Comparison of ENCODE assay signal across 31 cellular contexts in genomic region chr9:127895811-127896210, GRCh38. TPM values are rescaled to one million over a fixed set of nuclear protein-coding genes. Genes with fewer than 3 reads are reported as not detected.
DNase-seq lines count a peak whose midpoint lies in the region; ATAC-seq and TF ChIP-seq lines count a peak whose summit lies in the region.
"Had no signal": no experiment of that assay in that cellular context is flagged by ENCODE, and none has a peak within 500 bp of the region (broad histone marks: within the 10 kb centered on the region; RNA-seq: fewer than 3 reads in every experiment).

No MANE protein-coding gene starts in this region.

- WGBS in trophoblast cell (ENCODE audit: extremely low coverage, insufficient coverage, insufficient read length), result no CpG with 5 or more reads among the region's 8 CpGs

- H3K4me3 Mint-ChIP-seq in activated naive CD8-positive, alpha-beta T cell treated with anti-CD3 and anti-CD28 coated beads, Interleukin-2, amount 10 ng/mL, durations not matched to agents 7 days and 5 days, result no peak overlapping the region
- H3K4me3 Mint-ChIP-seq in activated naive CD8-positive, alpha-beta T cell treated with anti-CD3 and anti-CD28 coated beads for 36 hours, result no peak overlapping the region
- H3K4me3 Mint-ChIP-seq in immature natural killer cell, result peak overlapping the region in 1 of 5 donors; percentile 24
- no peak overlapping the region for H3K4me3 Mint-ChIP-seq in activated T-cell treated with anti-CD3 and anti-CD28 coated beads, Interleukin-2, amount 50 U/mL, for 72 hours
- H3K4me3 Mint-ChIP-seq: activated T-cell treated with anti-CD3 and anti-CD28 coated beads, Interleukin-2, amount 50 U/mL, for 4 hours; CD14-positive monocyte; memory B cell; stimulated activated naive CD8-positive, alpha-beta T cell treated with anti-CD3 and anti-CD28 coated beads, Interleukin-15, Interleukin-2, amounts not matched to agents 100 ng/mL and 50 ng/mL, for 24 hours; T-helper 17 cell had no signal

- no peak overlapping the region for H2BK120ac ChIP-seq in trophoblast cell (ENCODE audit: insufficient read depth, low read length, poor library complexity)

- no peak overlapping the region for H4K8ac ChIP-seq in trophoblast cell (ENCODE audit: low read depth, low read length)

- peak overlapping the region; percentile 34 for H3K27ac Mint-ChIP-seq in activated naive CD8-positive, alpha-beta T cell treated with anti-CD3 and anti-CD28 coated beads, Interleukin-2, amount 10 ng/mL, durations not matched to agents 7 days and 5 days
- H3K27ac Mint-ChIP-seq in activated naive CD8-positive, alpha-beta T cell treated with anti-CD3 and anti-CD28 coated beads for 36 hours, result no peak overlapping the region
- H3K27ac Mint-ChIP-seq in immature natural killer cell, result peak overlapping the region in 5 of 6 donors; percentile 46 to 81 (median 55)
- H3K27ac Mint-ChIP-seq in activated T-cell treated with anti-CD3 and anti-CD28 coated beads, Interleukin-2, amount 50 U/mL, for 72 hours, result no peak overlapping the region
- H3K27ac Mint-ChIP-seq: CD14-positive monocyte; memory B cell; stimulated activated naive CD8-positive, alpha-beta T cell treated with anti-CD3 and anti-CD28 coated beads, Interleukin-15, Interleukin-2, amounts not matched to agents 100 ng/mL and 50 ng/mL, for 24 hours; T-helper 17 cell had no signal

- no peak for TF ChIP-seq POLR2A in uterus (IDR thresholded peaks at IDR 0.05)

- peaks cover 23% of the 10 kb centered on the region for H3K9me3 ChIP-seq in trophoblast cell (ENCODE audit: insufficient read depth, low read depth, low read length)
- no peaks in the 10 kb centered on the region for H3K9me3 ChIP-seq in uterus
- H3K9me3 ChIP-seq: adrenal gland, thyroid gland had no signal

- H3K36me3 ChIP-seq in trophoblast cell (ENCODE audit: control insufficient read depth in 1 of 2, insufficient read depth in 2 of 2, low read length in 2 of 2) (peaks cover 34 to 37% of the 10 kb centered on the region in 2 experiments), uterus (no peaks in the 10 kb centered on the region)

- H3K79me1 ChIP-seq in trophoblast cell (ENCODE audit: low read length), result peaks cover 11% of the 10 kb centered on the region

- no peak overlapping the region for H4K91ac ChIP-seq in trophoblast cell (ENCODE audit: low read depth, low read length)

- no peak overlapping the region for H3K4me2 ChIP-seq in trophoblast cell (ENCODE audit: low read length)

- no peaks in the 10 kb centered on the region for H3K27me3 Mint-ChIP-seq in activated naive CD8-positive, alpha-beta T cell treated with anti-CD3 and anti-CD28 coated beads, Interleukin-2, amount 10 ng/mL, durations not matched to agents 7 days and 5 days
- no peaks in the 10 kb centered on the region for H3K27me3 Mint-ChIP-seq in activated naive CD8-positive, alpha-beta T cell treated with anti-CD3 and anti-CD28 coated beads for 36 hours
- H3K27me3 Mint-ChIP-seq in immature natural killer cell (ENCODE audit: low read depth in 3 of 3), result peaks cover 0 to 2% (median 1%) of the 10 kb centered on the region in 3 donors
- H3K27me3 Mint-ChIP-seq in activated T-cell treated with anti-CD3 and anti-CD28 coated beads, Interleukin-2, amount 50 U/mL, for 72 hours (ENCODE audit: low read depth), result no peaks in the 10 kb centered on the region
- H3K27me3 Mint-ChIP-seq: memory B cell; stimulated activated naive CD8-positive, alpha-beta T cell treated with anti-CD3 and anti-CD28 coated beads, Interleukin-15, Interleukin-2, amounts not matched to agents 100 ng/mL and 50 ng/mL, for 24 hours; T-helper 17 cell had no signal

- H3K4me1 ChIP-seq in trophoblast cell (ENCODE audit: control insufficient read depth in 1 of 2, insufficient read depth in 2 of 2, low read length in 2 of 2) (peaks cover 7 to 22% of the 10 kb centered on the region in 2 experiments), uterus (peaks cover 0 to 23% of the 10 kb centered on the region in 2 donors)

- intact Hi-C loops in uterus (cut with DNase I; ENCODE audit: low total_unique reads), result no loop called here

- H3K4me1 Mint-ChIP-seq in activated naive CD8-positive, alpha-beta T cell treated with anti-CD3 and anti-CD28 coated beads, Interleukin-2, amount 10 ng/mL, durations not matched to agents 7 days and 5 days, result peaks cover 23% of the 10 kb centered on the region
- H3K4me1 Mint-ChIP-seq in activated naive CD8-positive, alpha-beta T cell treated with anti-CD3 and anti-CD28 coated beads for 36 hours, result peaks cover 17% of the 10 kb centered on the region
- peaks cover 45 to 64% of the 10 kb centered on the region in 2 donors for H3K4me1 Mint-ChIP-seq in immature natural killer cell
- H3K4me1 Mint-ChIP-seq in activated T-cell treated with anti-CD3 and anti-CD28 coated beads, Interleukin-2, amount 50 U/mL, for 72 hours (ENCODE audit: low read depth), result peaks cover 14% of the 10 kb centered on the region

- no peak for DNase-seq in activated naive CD8-positive, alpha-beta T cell treated with anti-CD3 and anti-CD28 coated beads, Interleukin-2, amount 10 ng/mL, durations not matched to agents 7 days and 5 days
- no peak for DNase-seq in activated naive CD8-positive, alpha-beta T cell treated with anti-CD3 and anti-CD28 coated beads for 36 hours
- no peak for DNase-seq in immature natural killer cell
- no peak for DNase-seq in trophoblast cell
- DNase-seq in uterus, result no peak
- no peak for DNase-seq in activated T-cell treated with anti-CD3 and anti-CD28 coated beads, Interleukin-2, amount 50 U/mL, for 72 hours
- DNase-seq in substantia nigra (lab: John Stamatoyannopoulos, UW), result no peak
- DNase-seq in NCI-H187 (lab: John Stamatoyannopoulos, UW), result no peak
- DNase-seq: 8988T; activated gamma-delta T cell treated with Interleukin-2 at 50 U/mL for 16 hours; activated T-cell treated with anti-CD3 and anti-CD28 coated beads, Interleukin-2, amount 50 U/mL, for 4 hours; adrenal gland; body of pancreas; DMS79 treated with DMSO at 0.1 percent for 48 hours; dorsolateral prefrontal cortex; GDM1; HCEC 1CT; hippocampal formation; Kasumi-1; NCI-H1417 treated with DMSO at 0.1 percent for 48 hours; NCI-H345; nucleus accumbens; Right ventricle myocardium superior; T-helper 17 cell; thyroid gland had no signal

- no peak overlapping the region for H2BK5ac ChIP-seq in trophoblast cell (ENCODE audit: low read depth, low read length, poor library complexity)

- no peak overlapping the region for H2AK5ac ChIP-seq in trophoblast cell (ENCODE audit: low read length)

- H3K36me3 Mint-ChIP-seq in activated naive CD8-positive, alpha-beta T cell treated with anti-CD3 and anti-CD28 coated beads, Interleukin-2, amount 10 ng/mL, durations not matched to agents 7 days and 5 days, result peaks cover 51% of the 10 kb centered on the region
- H3K36me3 Mint-ChIP-seq in activated naive CD8-positive, alpha-beta T cell treated with anti-CD3 and anti-CD28 coated beads for 36 hours, result peaks cover 60% of the 10 kb centered on the region
- H3K36me3 Mint-ChIP-seq in immature natural killer cell, result peaks cover 37 to 50% (median 42%) of the 10 kb centered on the region in 3 donors
- peaks cover 24 to 43% of the 10 kb centered on the region in 2 donors for H3K36me3 Mint-ChIP-seq in activated T-cell treated with anti-CD3 and anti-CD28 coated beads, Interleukin-2, amount 50 U/mL, for 72 hours (ENCODE audit: insufficient read depth in 2 of 2)

- H3K79me2 ChIP-seq in trophoblast cell (ENCODE audit: control insufficient read depth, insufficient read depth, low read length, poor library complexity), result peaks cover 4% of the 10 kb centered on the region

- H3K18ac ChIP-seq in trophoblast cell (ENCODE audit: low read length), result no peak overlapping the region

- peaks cover 10% of the 10 kb centered on the region for H3K9me3 Mint-ChIP-seq in activated naive CD8-positive, alpha-beta T cell treated with anti-CD3 and anti-CD28 coated beads, Interleukin-2, amount 10 ng/mL, durations not matched to agents 7 days and 5 days
- H3K9me3 Mint-ChIP-seq in activated naive CD8-positive, alpha-beta T cell treated with anti-CD3 and anti-CD28 coated beads for 36 hours, result peaks cover 3% of the 10 kb centered on the region
- H3K9me3 Mint-ChIP-seq in immature natural killer cell, result peaks cover 0 to 3% (median 0%) of the 10 kb centered on the region in 6 donors
- H3K9me3 Mint-ChIP-seq in activated T-cell treated with anti-CD3 and anti-CD28 coated beads, Interleukin-2, amount 50 U/mL, for 72 hours, result peaks cover 0 to 2% of the 10 kb centered on the region in 2 donors
- H3K9me3 Mint-ChIP-seq: memory B cell; stimulated activated naive CD8-positive, alpha-beta T cell treated with anti-CD3 and anti-CD28 coated beads, Interleukin-15, Interleukin-2, amounts not matched to agents 100 ng/mL and 50 ng/mL, for 24 hours had no signal

- no peak overlapping the region for H4K12ac ChIP-seq in trophoblast cell (ENCODE audit: low read depth, low read length)

- no peak overlapping the region for H3K4ac ChIP-seq in trophoblast cell (ENCODE audit: low read depth, low read length)

- H2BK12ac ChIP-seq in trophoblast cell (ENCODE audit: low read length), result no peak overlapping the region

- H3K27me3 ChIP-seq in trophoblast cell (ENCODE audit: insufficient read depth, low read length), result no peaks in the 10 kb centered on the region
- H3K27me3 ChIP-seq in uterus, result no peaks in the 10 kb centered on the region
- H3K27me3 ChIP-seq: adrenal gland, body of pancreas, dorsolateral prefrontal cortex, thyroid gland had no signal

- peak overlapping the region; percentile 14 for H3K9ac ChIP-seq in trophoblast cell (ENCODE audit: low read length)

- ATAC-seq in activated naive CD8-positive, alpha-beta T cell treated with anti-CD3 and anti-CD28 coated beads, Interleukin-2, amount 10 ng/mL, durations not matched to agents 7 days and 5 days (ENCODE audit: low read depth), result no peak
- no peak for ATAC-seq in activated T-cell treated with anti-CD3 and anti-CD28 coated beads, Interleukin-2, amount 50 U/mL, for 72 hours (replicated peaks in 1 of 2)
- ATAC-seq: activated T-cell treated with anti-CD3 and anti-CD28 coated beads, Interleukin-2, amount 50 U/mL, for 4 hours; body of pancreas; left lobe of liver; SK-N-SH treated with all-trans-retinoic acid at 6 μM for 48 hours; T-helper 17 cell had no signal

- H3K27ac ChIP-seq in trophoblast cell (ENCODE audit: low read depth, low read length) (no peak overlapping the region), uterus (peak overlapping the region; percentile 93 to 97), substantia nigra (ENCODE audit: low read depth, low read length, poor library complexity, severe bottlenecking) (no peak overlapping the region)

- POLR2A ChIA-PET in activated naive CD8-positive, alpha-beta T cell treated with anti-CD3 and anti-CD28 coated beads, Interleukin-2, amount 10 ng/mL, durations not matched to agents 7 days and 5 days (lab: Charles Lee), result interaction anchor here (1.4 kb wide), 1 partner anchor 20 kb away, joined by 4 read pairs; no protein-coding TSS in a partner anchor

- TF ChIP-seq CTCF in uterus (IDR thresholded peaks at IDR 0.05), result no peak

- H2AFZ ChIP-seq in trophoblast cell (ENCODE audit: insufficient read depth, low read length, poor library complexity), result no peak overlapping the region

- H3K23ac ChIP-seq in trophoblast cell (ENCODE audit: low read length), result no peak overlapping the region

- no peak overlapping the region for H3K4me3 ChIP-seq in trophoblast cell (ENCODE audit: low read depth, low read length)
- H3K4me3 ChIP-seq in uterus, result no peak overlapping the region
- H3K4me3 ChIP-seq: body of pancreas, skin epidermis, thyroid gland had no signal

- no peak overlapping the region for H3K14ac ChIP-seq in trophoblast cell (ENCODE audit: low read length)

RNA-seq across cellular contexts. Expression of gene ST6GALNAC6, which starts 3.6 kb away (rescaled TPM):
- 100 to 1,000 TPM; 105 to 112 TPM for total RNA-seq in activated naive CD8-positive, alpha-beta T cell treated with anti-CD3 and anti-CD28 coated beads, Interleukin-2, amount 10 ng/mL, durations not matched to agents 7 days and 5 days
- 10 to 100 TPM; 44.5 to 45.1 TPM for total RNA-seq in activated naive CD8-positive, alpha-beta T cell treated with anti-CD3 and anti-CD28 coated beads for 36 hours
- 10 to 100 TPM; 84.0 to 97.8 (median 94.1) TPM for polyA plus RNA-seq in immature natural killer cell
- polyA plus RNA-seq in trophoblast cell (2013), result 9.1 and 10.5 TPM in 2 replicates
- total RNA-seq in uterus, result 100 to 1,000 TPM in 3 of 4 donors, 10 to 100 TPM in 1; 37.7 to 133 (median 111) TPM
- total RNA-seq in activated T-cell treated with anti-CD3 and anti-CD28 coated beads, Interleukin-2, amount 50 U/mL, for 72 hours, result 10 to 100 TPM; 74.4 to 75.6 TPM

RNA-seq across cellular contexts. Expression of gene AK1, which starts 18.3 kb away (rescaled TPM):
- total RNA-seq in activated naive CD8-positive, alpha-beta T cell treated with anti-CD3 and anti-CD28 coated beads, Interleukin-2, amount 10 ng/mL, durations not matched to agents 7 days and 5 days, result 10 to 100 TPM; 46.8 to 54.6 TPM
- 10 to 100 TPM in 1 of 2 experiments, 1 to 10 TPM in 1; 9.9 to 11.7 TPM for total RNA-seq in activated naive CD8-positive, alpha-beta T cell treated with anti-CD3 and anti-CD28 coated beads for 36 hours
- 1 to 10 TPM in 1 of 3 donors, under 1 TPM in 1, not detected in 1; 0.12 to 1.0 TPM for polyA plus RNA-seq in immature natural killer cell
- 33.2 and 34.2 TPM in 2 replicates for polyA plus RNA-seq in trophoblast cell (2013)
- 10 to 100 TPM in 2 of 4 donors, 1 to 10 TPM in 2; 6.1 to 54.3 (median 15.7) TPM for total RNA-seq in uterus
- total RNA-seq in activated T-cell treated with anti-CD3 and anti-CD28 coated beads, Interleukin-2, amount 50 U/mL, for 72 hours, result 10 to 100 TPM; 37.7 to 41.9 TPM
- polyA plus RNA-seq: CD14-positive monocyte had no signal

RNA-seq across cellular contexts. Expression of gene ST6GALNAC4, which starts 21.0 kb away (rescaled TPM):
- 10 to 100 TPM; 51.1 to 59.5 TPM for total RNA-seq in activated naive CD8-positive, alpha-beta T cell treated with anti-CD3 and anti-CD28 coated beads, Interleukin-2, amount 10 ng/mL, durations not matched to agents 7 days and 5 days
- total RNA-seq in activated naive CD8-positive, alpha-beta T cell treated with anti-CD3 and anti-CD28 coated beads for 36 hours, result 10 to 100 TPM; 45.3 to 51.2 TPM
- polyA plus RNA-seq in immature natural killer cell, result 10 to 100 TPM in 1 of 3 donors, 1 to 10 TPM in 2; 8.7 to 20.1 (median 9.1) TPM
- 5.3 and 5.4 TPM in 2 replicates for polyA plus RNA-seq in trophoblast cell (2013)
- 10 to 100 TPM in 3 of 4 donors, under 1 TPM in 1; 0.59 to 41.7 (median 20.7) TPM for total RNA-seq in uterus
- total RNA-seq in activated T-cell treated with anti-CD3 and anti-CD28 coated beads, Interleukin-2, amount 50 U/mL, for 72 hours, result 10 to 100 TPM; 28.1 to 30.5 TPM

RNA-seq across cellular contexts. Expression of gene PIP5KL1, which starts 34.8 kb away (rescaled TPM):
- total RNA-seq in activated naive CD8-positive, alpha-beta T cell treated with anti-CD3 and anti-CD28 coated beads, Interleukin-2, amount 10 ng/mL, durations not matched to agents 7 days and 5 days, result 1 to 10 TPM; 1.5 to 1.9 TPM
- total RNA-seq in activated naive CD8-positive, alpha-beta T cell treated with anti-CD3 and anti-CD28 coated beads for 36 hours, result 1 to 10 TPM; 2.3 to 3.2 TPM
- polyA plus RNA-seq in immature natural killer cell, result under 1 TPM in 2 of 3 donors, not detected in 1; 0.14 to 0.18 TPM
- 2.9 and 3.3 TPM in 2 replicates for polyA plus RNA-seq in trophoblast cell (2013)
- 10 to 100 TPM in 1 of 4 donors, 1 to 10 TPM in 2, not detected in 1; 2.9 to 11.3 (median 3.2) TPM for total RNA-seq in uterus
- 1 to 10 TPM; 4.4 to 6.4 TPM for total RNA-seq in activated T-cell treated with anti-CD3 and anti-CD28 coated beads, Interleukin-2, amount 50 U/mL, for 72 hours

RNA-seq across cellular contexts. Expression of gene ENG, which starts 41.4 kb away (rescaled TPM):
- total RNA-seq in activated naive CD8-positive, alpha-beta T cell treated with anti-CD3 and anti-CD28 coated beads, Interleukin-2, amount 10 ng/mL, durations not matched to agents 7 days and 5 days, result 10 to 100 TPM; 19.7 to 20.1 TPM
- 10 to 100 TPM; 17.7 to 18.8 TPM for total RNA-seq in activated naive CD8-positive, alpha-beta T cell treated with anti-CD3 and anti-CD28 coated beads for 36 hours
- 10 to 100 TPM in 1 of 3 donors, 1 to 10 TPM in 2; 7.2 to 12.1 (median 8.6) TPM for polyA plus RNA-seq in immature natural killer cell
- polyA plus RNA-seq in trophoblast cell (2013), result 68.9 and 73.1 TPM in 2 replicates
- total RNA-seq in uterus, result 100 to 1,000 TPM in 1 of 4 donors, 10 to 100 TPM in 3; 14.0 to 256 (median 50.3) TPM
- 10 to 100 TPM; 11.1 to 14.4 TPM for total RNA-seq in activated T-cell treated with anti-CD3 and anti-CD28 coated beads, Interleukin-2, amount 50 U/mL, for 72 hours

Comparison
In these comparisons a context has a peak if more than half of its experiments do, and no peak if none do; other contexts are left out.
1. H3K27ac Mint-ChIP-seq: peak in activated naive CD8-positive, alpha-beta T cell treated with anti-CD3 and anti-CD28 coated beads, Interleukin-2, amount 10 ng/mL, durations not matched to agents 7 days and 5 days (single experiment) and immature natural killer cell (5 of 6); none in activated naive CD8-positive, alpha-beta T cell treated with anti-CD3 and anti-CD28 coated beads for 36 hours (single experiment) and activated T-cell treated with anti-CD3 and anti-CD28 coated beads, Interleukin-2, amount 50 U/mL, for 72 hours (single experiment).
2. H3K27ac ChIP-seq: peak in uterus (2 of 2); none in trophoblast cell (single experiment) and substantia nigra (single experiment).